Comparison of ENCODE assay signal across 23 cellular contexts in genomic region chr16:2845116-2845515, GRCh38. TPM values are rescaled to one million over a fixed set of nuclear protein-coding genes. Genes with fewer than 3 reads are reported as not detected.
"Had no signal": no experiment of that assay in that cellular context is flagged by ENCODE, and none has a peak within 500 bp of the region (broad histone marks: within the 10 kb centered on the region; RNA-seq: fewer than 3 reads in every experiment).

No MANE protein-coding gene starts in this region.

- H3K27ac ChIP-seq: esophagus squamous epithelium, prostate gland, tibial nerve had no signal

- H3K9me3 Mint-ChIP-seq: activated naive CD8-positive, alpha-beta T cell treated with anti-CD3 and anti-CD28 coated beads, Interleukin-2, amount 10 ng/mL, durations not matched to agents 7 days and 5 days; activated T-helper 1 cell treated with anti-CD3 and anti-CD28 coated beads, Interleukin-12 subunit alpha, Interleukin-12 subunit beta, Interleukin-2, Interleukin-4 antibody, amounts not matched to agents 30 ng/mL and 10 ng/mL and 1 ng/mL, durations not matched to agents 14 hours and 24 hours and 36 hours; nephron had no signal

- H3K4me3 Mint-ChIP-seq: activated naive CD8-positive, alpha-beta T cell treated with anti-CD3 and anti-CD28 coated beads, Interleukin-2, amount 10 ng/mL, durations not matched to agents 7 days and 5 days; activated T-helper 1 cell treated with anti-CD3 and anti-CD28 coated beads, Interleukin-12 subunit alpha, Interleukin-12 subunit beta, Interleukin-2, Interleukin-4 antibody, amounts not matched to agents 30 ng/mL and 10 ng/mL and 1 ng/mL, durations not matched to agents 14 hours and 24 hours and 36 hours; nephron; WTC11 had no signal

- H3K4me3 ChIP-seq: esophagus squamous epithelium, prostate gland, tibial nerve had no signal

- H3K4me1 Mint-ChIP-seq: nephron had no signal

- H3K36me3 Mint-ChIP-seq: activated naive CD8-positive, alpha-beta T cell treated with anti-CD3 and anti-CD28 coated beads, Interleukin-2, amount 10 ng/mL, durations not matched to agents 7 days and 5 days; WTC11 had no signal

- ATAC-seq: right cardiac atrium, WTC11 had no signal

- DNase-seq: activated CD4-positive, alpha-beta T cell treated with anti-CD3 and anti-CD28 coated beads for 4 hours; activated naive CD8-positive, alpha-beta T cell treated with anti-CD3 and anti-CD28 coated beads, Interleukin-2, amount 10 ng/mL, durations not matched to agents 7 days and 5 days; anterior cingulate cortex; cortex of kidney; effector CD4-positive, alpha-beta T cell; esophagus squamous epithelium; kidney glomerular epithelial cell; mesenchymal stem cell; occipital lobe; right cardiac atrium; small intestine; stimulated activated CD4-positive, alpha-beta T cell treated with anti-CD3 and anti-CD28 coated beads, Interleukin-4, amount 100 ng/mL, for 24 hours; stimulated activated naive CD4-positive, alpha-beta T cell treated with Interleukin-2 at 50 U/mL for 16 hours; substantia nigra had no signal

- FAIRE-seq: endothelial cell of umbilical vein, small intestine had no signal

- H3K27ac Mint-ChIP-seq: activated naive CD8-positive, alpha-beta T cell treated with anti-CD3 and anti-CD28 coated beads, Interleukin-2, amount 10 ng/mL, durations not matched to agents 7 days and 5 days; activated T-helper 1 cell treated with anti-CD3 and anti-CD28 coated beads, Interleukin-12 subunit alpha, Interleukin-12 subunit beta, Interleukin-2, Interleukin-4 antibody, amounts not matched to agents 30 ng/mL and 10 ng/mL and 1 ng/mL, durations not matched to agents 14 hours and 24 hours and 36 hours; nephron; WTC11 had no signal

- H3K4me1 ChIP-seq: prostate gland had no signal

- H3K9me3 ChIP-seq: esophagus squamous epithelium, prostate gland had no signal

- H3K36me3 ChIP-seq: esophagus squamous epithelium, prostate gland, tibial nerve had no signal

RNA-seq across cellular contexts. Expression of gene PRSS22, which starts 12.9 kb away (rescaled TPM):
- total RNA-seq: activated naive CD8-positive, alpha-beta T cell treated with anti-CD3 and anti-CD28 coated beads, Interleukin-2, amount 10 ng/mL, durations not matched to agents 7 days and 5 days; activated T-helper 1 cell treated with anti-CD3 and anti-CD28 coated beads, Interleukin-12 subunit alpha, Interleukin-12 subunit beta, Interleukin-2, Interleukin-4 antibody, amounts not matched to agents 30 ng/mL and 10 ng/mL and 1 ng/mL, durations not matched to agents 14 hours and 24 hours and 36 hours; endothelial cell of umbilical vein; fibroblast of villous mesenchyme; occipital lobe; right cardiac atrium; T-helper 1 cell treated with Interleukin-12 subunit alpha and Interleukin-12 subunit beta and Interleukin-4 antibody, amounts not matched to agents 30 ng/mL and 1 ng/mL, for 36 hours; tibial nerve had no signal
- polyA plus RNA-seq: endothelial cell of umbilical vein, right cardiac atrium had no signal

RNA-seq across cellular contexts. Expression of gene ZG16B, which starts 15.0 kb away (rescaled TPM):
- total RNA-seq: endothelial cell of umbilical vein, tibial nerve, WTC11 had no signal
- polyA plus RNA-seq: right cardiac atrium had no signal

RNA-seq across cellular contexts. Expression of gene PRSS21, which starts 28.1 kb away (rescaled TPM):
- total RNA-seq: endothelial cell of umbilical vein, occipital lobe, right cardiac atrium, tibial nerve had no signal
- polyA plus RNA-seq: right cardiac atrium had no signal

RNA-seq across cellular contexts. Expression of gene PRSS41, which starts 46.8 kb away (rescaled TPM):
- total RNA-seq: activated naive CD8-positive, alpha-beta T cell treated with anti-CD3 and anti-CD28 coated beads, Interleukin-2, amount 10 ng/mL, durations not matched to agents 7 days and 5 days; activated T-helper 1 cell treated with anti-CD3 and anti-CD28 coated beads, Interleukin-12 subunit alpha, Interleukin-12 subunit beta, Interleukin-2, Interleukin-4 antibody, amounts not matched to agents 30 ng/mL and 10 ng/mL and 1 ng/mL, durations not matched to agents 14 hours and 24 hours and 36 hours; endothelial cell of umbilical vein; esophagus squamous epithelium; fibroblast of villous mesenchyme; liver; occipital lobe; prostate gland; right cardiac atrium; T-helper 1 cell treated with Interleukin-12 subunit alpha and Interleukin-12 subunit beta and Interleukin-4 antibody, amounts not matched to agents 30 ng/mL and 1 ng/mL, for 36 hours; tibial nerve; WTC11 had no signal
- polyA plus RNA-seq: endothelial cell of umbilical vein, liver, right cardiac atrium, small intestine had no signal
